In genomic region chr11:128893578-128894295, GRCh38 we compare ENCODE assay signal across 10 cellular contexts. TPM values are rescaled to one million over a fixed set of nuclear protein-coding genes. Genes with fewer than 3 reads are reported as not detected.
DNase-seq lines count a peak whose midpoint lies in the region; ATAC-seq lines count a peak whose summit lies in the region.
"Had no signal": no experiment of that assay in that cellular context is flagged by ENCODE, and none has a peak within 500 bp of the region (broad histone marks: within the 10 kb centered on the region; RNA-seq: fewer than 3 reads in every experiment).

No MANE protein-coding gene starts in this region.

- peak; percentile 48 for DNase-seq in left ventricle myocardium superior
- no peak for DNase-seq in SW 1271 (lab: John Stamatoyannopoulos, UW)
- no peak for DNase-seq in NCI-H82 (lab: John Stamatoyannopoulos, UW)
- no peak for DNase-seq in activated CD4-positive, alpha-beta T cell treated with anti-CD3 and anti-CD28 coated beads, Interleukin-2, amount 50 U/mL, for 48 hours
- no peak for DNase-seq in stimulated activated CD4-positive, alpha-beta T cell treated with anti-CD3 and anti-CD28 coated beads, Interleukin-4, amount 100 ng/mL, for 4 hours
- DNase-seq: activated naive CD4-positive, alpha-beta T cell treated with anti-CD3 and anti-CD28 coated beads, Interleukin-2, amount 50 U/mL, for 16 hours; occipital lobe had no signal

- intact Hi-C loops in left ventricle myocardium superior (cut with micrococcal nuclease): no loop called here

- peak; percentile 70 for ATAC-seq in GM18502 (IDR thresholded peaks at IDR 0.05; ENCODE audit: poor library complexity, unreplicated experiment)
- peak; percentile 79 for ATAC-seq in GM21423 (IDR thresholded peaks at IDR 0.05; ENCODE audit: unreplicated experiment)
- ATAC-seq in HG03159 (IDR thresholded peaks at IDR 0.05; ENCODE audit: unreplicated experiment): peak; percentile 78
- ATAC-seq in left ventricle myocardium superior: peak; percentile 56

RNA-seq across cellular contexts. Expression of gene KCNJ5, which starts 2.6 kb away (rescaled TPM):
- 7.2 TPM for total RNA-seq in left ventricle myocardium superior

RNA-seq across cellular contexts. Expression of gene KCNJ1, which starts 26.6 kb away (rescaled TPM):
- total RNA-seq in left ventricle myocardium superior: 0.07 TPM
- total RNA-seq: occipital lobe had no signal

RNA-seq across cellular contexts. Expression of gene TP53AIP1, which starts 48.9 kb away (rescaled TPM):
- not detected for total RNA-seq in left ventricle myocardium superior
